ENCODE assay signal across 8 cellular contexts in genomic region chr10:62095341-62096071, GRCh38.
A peak's percentile ranks its signal among the peaks of the same experiment; 100 is the strongest.
DNase-seq lines count a peak whose midpoint lies in the region; ATAC-seq and TF ChIP-seq lines count a peak whose summit lies in the region.

No MANE protein-coding gene starts in this region.

- H3K36me3 ChIP-seq in heart right ventricle (peaks cover 2 to 46% (median 24%) of the 10 kb centered on the region in 9 donors), mucosa of stomach (ENCODE audit: control insufficient read depth, insufficient read depth, low read length) (peaks cover 18% of the 10 kb centered on the region)

- H3K9ac ChIP-seq in mucosa of stomach (ENCODE audit: low read length) = peak overlapping the region; percentile 12

- no peak for TF ChIP-seq CTCF in heart right ventricle (IDR thresholded peaks at IDR 0.05)

- no peak overlapping the region for H3K4me3 ChIP-seq in heart right ventricle
- H3K4me3 ChIP-seq in right cardiac atrium (ENCODE audit: low read length) = no peak overlapping the region
- no peak overlapping the region for H3K4me3 ChIP-seq in mucosa of stomach (ENCODE audit: low read length)

- H3K9me3 ChIP-seq in heart right ventricle = no peaks in the 10 kb centered on the region
- H3K9me3 ChIP-seq in right cardiac atrium (ENCODE audit: control insufficient read depth, low read length) = no peaks in the 10 kb centered on the region
- no peaks in the 10 kb centered on the region for H3K9me3 ChIP-seq in mucosa of stomach (ENCODE audit: control insufficient read depth, low read length)

- DNase-seq in heart right ventricle = no peak
- DNase-seq in right cardiac atrium = no peak
- DNase-seq in dedifferentiated amniotic fluid mesenchymal stem cell (ENCODE audit: extremely low spot score) = peak; percentile 77
- no peak for DNase-seq in NCI-H1105 (lab: John Stamatoyannopoulos, UW)
- no peak for DNase-seq in NCI-H226

- no peaks in the 10 kb centered on the region for H3K27me3 ChIP-seq in heart right ventricle
- no peaks in the 10 kb centered on the region for H3K27me3 ChIP-seq in right cardiac atrium (ENCODE audit: control insufficient read depth, insufficient read depth)
- H3K27me3 ChIP-seq in mucosa of stomach (ENCODE audit: control insufficient read depth, insufficient read depth, low read length) = no peaks in the 10 kb centered on the region

- intact Hi-C loops in heart right ventricle (cut with DNase I) (loop anchor here in 2 of 10 donors (5.0 to 10.0 kb wide), 2 partner anchors 43 to 51 kb away; no protein-coding TSS in a partner anchor), right cardiac atrium (cut with DNase I) (no loop called here)

- WGBS in heart right ventricle, 2 donors = 51 to 61% methylated on average over 10 of the region's 10 CpGs
- 41% methylated on average over 10 of the region's 10 CpGs for WGBS in right cardiac atrium

- peaks cover 0 to 48% (median 38%) of the 10 kb centered on the region in 9 donors for H3K4me1 ChIP-seq in heart right ventricle
- peaks cover 8% of the 10 kb centered on the region for H3K4me1 ChIP-seq in right cardiac atrium (ENCODE audit: control insufficient read depth, insufficient read depth, low read length)
- peaks cover 45% of the 10 kb centered on the region for H3K4me1 ChIP-seq in mucosa of stomach (ENCODE audit: control insufficient read depth, insufficient read depth, low read length)

- H3K27ac ChIP-seq in heart right ventricle (peak overlapping the region in 7 of 10 donors; percentile 28 to 75 (median 55)), right cardiac atrium (ENCODE audit: low read length) (no peak overlapping the region)

- peak in 4 of 8 donors; percentile 16 to 42 (median 40) for ATAC-seq in heart right ventricle
- no peak for ATAC-seq in right cardiac atrium
- no peak for ATAC-seq in GM19351 (IDR thresholded peaks at IDR 0.05; ENCODE audit: unreplicated experiment)
- ATAC-seq in GM19397 (IDR thresholded peaks at IDR 0.05; ENCODE audit: unreplicated experiment) = no peak
